In genomic region chr15:93020976-93021772, GRCh38 we compare ENCODE assay signal across 11 cellular contexts.
DNase-seq lines count a peak whose midpoint lies in the region; ATAC-seq and TF ChIP-seq lines count a peak whose summit lies in the region.
"Had no signal": no experiment of that assay in that cellular context is flagged by ENCODE, and none has a peak within 500 bp of the region (broad histone marks: within the 10 kb centered on the region; RNA-seq: fewer than 3 reads in every experiment).

No MANE protein-coding gene starts in this region.

- H4K8ac ChIP-seq in trophoblast cell (ENCODE audit: low read depth, low read length): no peak overlapping the region

- peak; percentile 61 for ATAC-seq in GM18505 (IDR thresholded peaks at IDR 0.05; ENCODE audit: unreplicated experiment)
- ATAC-seq in GM19463 (IDR thresholded peaks at IDR 0.05; ENCODE audit: unreplicated experiment): peak; percentile 65
- peak; percentile 65 for ATAC-seq in HG03039 (IDR thresholded peaks at IDR 0.05; ENCODE audit: unreplicated experiment)
- ATAC-seq: right cardiac atrium had no signal

- no peak overlapping the region for H2BK12ac ChIP-seq in trophoblast cell (ENCODE audit: low read length)

- no peak overlapping the region for H3K4ac ChIP-seq in trophoblast cell (ENCODE audit: low read depth, low read length)

- H3K4me1 ChIP-seq in trophoblast cell (ENCODE audit: control insufficient read depth in 1 of 2, insufficient read depth in 2 of 2, low read length in 2 of 2): no peaks in the 10 kb centered on the region

- DNase-seq in activated naive CD8-positive, alpha-beta T cell treated with anti-CD3 and anti-CD28 coated beads for 36 hours: no peak
- DNase-seq in DMS153 treated with DMSO at 0.1 percent for 48 hours (lab: John Stamatoyannopoulos, UW; ENCODE audit: unreplicated experiment) (no peak), midbrain (lab: John Stamatoyannopoulos, UW) (no peak), trophoblast cell (no peak)
- DNase-seq in NK-92 treated with Interleukin-12 subunit alpha and Interleukin-12 subunit beta, amount 100 ng/mL, for 24 hours (lab: John Stamatoyannopoulos, UW): no peak
- DNase-seq: KG1, NCI-H524 had no signal

- peak overlapping the region; percentile 92 for H3K27ac Mint-ChIP-seq in activated naive CD8-positive, alpha-beta T cell treated with anti-CD3 and anti-CD28 coated beads for 36 hours

- no peaks in the 10 kb centered on the region for H3K27me3 Mint-ChIP-seq in activated naive CD8-positive, alpha-beta T cell treated with anti-CD3 and anti-CD28 coated beads for 36 hours

- no peak overlapping the region for H3K14ac ChIP-seq in trophoblast cell (ENCODE audit: low read length)

- H2BK5ac ChIP-seq in trophoblast cell (ENCODE audit: low read depth, low read length, poor library complexity): no peak overlapping the region

- no CpG with 5 or more reads among the region's 3 CpGs for WGBS in trophoblast cell (ENCODE audit: extremely low coverage, insufficient coverage, insufficient read length)

- no peak overlapping the region for H2AFZ ChIP-seq in trophoblast cell (ENCODE audit: insufficient read depth, low read length, poor library complexity)

- H3K4me3 Mint-ChIP-seq in activated naive CD8-positive, alpha-beta T cell treated with anti-CD3 and anti-CD28 coated beads for 36 hours: peak overlapping the region; percentile 56

- no peaks in the 10 kb centered on the region for H3K9me3 ChIP-seq in trophoblast cell (ENCODE audit: insufficient read depth, low read depth, low read length)

- peaks cover 5% of the 10 kb centered on the region for H3K9me3 Mint-ChIP-seq in activated naive CD8-positive, alpha-beta T cell treated with anti-CD3 and anti-CD28 coated beads for 36 hours

- peaks cover 88% of the 10 kb centered on the region for H3K36me3 Mint-ChIP-seq in activated naive CD8-positive, alpha-beta T cell treated with anti-CD3 and anti-CD28 coated beads for 36 hours

- H3K79me2 ChIP-seq in trophoblast cell (ENCODE audit: control insufficient read depth, insufficient read depth, low read length, poor library complexity): no peaks in the 10 kb centered on the region

- no peak overlapping the region for H2AK5ac ChIP-seq in trophoblast cell (ENCODE audit: low read length)

- H3K23ac ChIP-seq in trophoblast cell (ENCODE audit: low read length): no peak overlapping the region

- no peak overlapping the region for H4K12ac ChIP-seq in trophoblast cell (ENCODE audit: low read depth, low read length)

- no peak overlapping the region for H3K4me3 ChIP-seq in trophoblast cell (ENCODE audit: low read depth, low read length)

- H4K91ac ChIP-seq in trophoblast cell (ENCODE audit: low read depth, low read length): no peak overlapping the region

- no peak overlapping the region for H3K27ac ChIP-seq in trophoblast cell (ENCODE audit: low read depth, low read length)

- H3K9ac ChIP-seq in trophoblast cell (ENCODE audit: low read length): no peak overlapping the region

- H3K4me1 Mint-ChIP-seq in activated naive CD8-positive, alpha-beta T cell treated with anti-CD3 and anti-CD28 coated beads for 36 hours: peaks cover 89% of the 10 kb centered on the region

- H3K79me1 ChIP-seq in trophoblast cell (ENCODE audit: low read length): no peaks in the 10 kb centered on the region

- TF ChIP-seq POLR2A in GM18505 (IDR thresholded peaks at IDR 0.05; ENCODE audit: borderline replicate concordance, extremely low read depth, insufficient read depth, insufficient read length): no peak

- H2BK120ac ChIP-seq in trophoblast cell (ENCODE audit: insufficient read depth, low read length, poor library complexity): no peak overlapping the region

- H3K27me3 ChIP-seq in trophoblast cell (ENCODE audit: insufficient read depth, low read length): no peaks in the 10 kb centered on the region

- H3K4me2 ChIP-seq in trophoblast cell (ENCODE audit: low read length): no peak overlapping the region

- H3K18ac ChIP-seq in trophoblast cell (ENCODE audit: low read length): no peak overlapping the region

- peaks cover 41 to 63% of the 10 kb centered on the region in 2 experiments for H3K36me3 ChIP-seq in trophoblast cell (ENCODE audit: control insufficient read depth in 1 of 2, insufficient read depth in 2 of 2, low read length in 2 of 2)
